ENCODE assay signal across 13 cellular contexts in the genomic region with DNA sequence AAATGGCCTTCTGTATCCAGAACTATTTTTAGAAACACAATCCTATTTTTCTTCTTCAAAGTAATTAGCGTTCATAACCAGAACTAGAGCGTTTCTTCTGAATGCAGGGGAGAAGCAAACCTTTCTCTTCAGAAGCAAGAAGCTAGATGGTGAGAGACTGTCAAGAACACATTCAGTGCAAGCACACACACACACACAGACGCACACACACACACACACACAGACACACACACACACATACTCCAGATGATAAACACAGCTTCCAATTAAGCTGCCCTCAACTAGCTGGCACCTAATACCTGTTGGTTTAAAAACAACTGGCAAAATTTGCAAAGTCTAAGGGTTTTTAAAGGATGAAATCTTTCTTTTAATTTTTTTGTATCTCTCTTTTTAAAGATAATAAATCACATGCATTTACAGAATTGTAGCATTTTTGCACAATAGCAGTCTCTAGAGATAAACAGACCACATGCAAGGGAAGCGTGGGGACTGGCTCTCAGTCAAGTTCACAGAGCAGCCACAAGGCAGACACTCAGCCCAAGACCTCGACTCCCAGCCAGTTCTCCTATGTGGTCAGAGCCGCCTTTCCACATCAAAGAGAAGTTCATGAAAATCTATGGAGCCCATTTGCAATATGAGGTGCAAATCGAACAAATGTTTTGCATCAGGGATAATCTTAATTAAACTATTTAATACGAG.
DNase-seq lines count a peak whose midpoint lies in the region; ATAC-seq and TF ChIP-seq lines count a peak whose summit lies in the region.
"Had no signal": no experiment of that assay in that cellular context is flagged by ENCODE, and none has a peak within 500 bp of the region (broad histone marks: within the 10 kb centered on the region; RNA-seq: fewer than 3 reads in every experiment).

No MANE protein-coding gene starts in this region.

- 60 to 66% methylated on average over 8 of the region's 8 CpGs for WGBS in lung, 2 donors
- 54 to 72% methylated on average over 8 of the region's 8 CpGs for WGBS in thyroid gland, 2 donors

- ATAC-seq in lung (ENCODE audit: insufficient read depth, low FRiP score) (no peak), HG03135 (IDR thresholded peaks at IDR 0.05; ENCODE audit: unreplicated experiment) (no peak)

- no peak overlapping the region for H3K4me3 ChIP-seq in lung
- H3K4me3 ChIP-seq in thyroid gland (replicated peaks in 1 of 3), result no peak overlapping the region

- TF ChIP-seq CTCF in lung (IDR thresholded peaks at IDR 0.05; ENCODE audit: control extremely low read depth, extremely low read depth) (no peak), thyroid gland (IDR thresholded peaks at IDR 0.05) (no peak)

- intact Hi-C loops in thyroid gland (cut with DNase I), result no loop called here

- DNase-seq in NCI-H2227 treated with DMSO at 0.1 percent for 48 hours (lab: John Stamatoyannopoulos, UW) (peak; percentile 11), NCI-H2227 (lab: John Stamatoyannopoulos, UW; ENCODE audit: unreplicated experiment) (no peak), cerebellum (ENCODE audit: low spot score) (peak; percentile 28), lung (ENCODE audit: low spot score) (peak; percentile 40), thyroid gland (peak; percentile 21 to 49), NCI-H2081 (lab: John Stamatoyannopoulos, UW) (no peak), middle frontal gyrus (ENCODE audit: extremely low spot score, low spot score) (no peak)
- DNase-seq: 8988T; activated naive CD4-positive, alpha-beta T cell treated with anti-CD3 and anti-CD28 coated beads, Interleukin-2, amount 50 U/mL, for 16 hours; effector CD4-positive, alpha-beta T cell; Karpas-422; trophoblast cell had no signal

- no peak for TF ChIP-seq POLR2A in thyroid gland (IDR thresholded peaks at IDR 0.05)

- H3K36me3 ChIP-seq in lung (ENCODE audit: control insufficient read depth in 2 of 2, insufficient read depth in 2 of 2, low read length in 2 of 2), result no peaks in the 10 kb centered on the region
- no peaks in the 10 kb centered on the region for H3K36me3 ChIP-seq in thyroid gland

- H3K27me3 ChIP-seq in lung (ENCODE audit: control insufficient read depth, insufficient read depth) (no peaks in the 10 kb centered on the region), thyroid gland (no peaks in the 10 kb centered on the region)

- peaks cover 2 to 3% of the 10 kb centered on the region in 2 donors for H3K4me1 ChIP-seq in lung (ENCODE audit: control insufficient read depth in 2 of 2, insufficient read depth in 2 of 2, low read length in 2 of 2)
- peaks cover 7 to 48% of the 10 kb centered on the region in 2 donors for H3K4me1 ChIP-seq in thyroid gland

- H3K27ac ChIP-seq in lung (ENCODE audit: low read depth in 1 of 2, low read length in 1 of 2) (no peak overlapping the region), thyroid gland (peak overlapping the region in 2 of 3 donors; percentile 7 to 50)

- no peaks in the 10 kb centered on the region for H3K9me3 ChIP-seq in lung (ENCODE audit: control insufficient read depth in 2 of 2, insufficient read depth in 1 of 2, low read length in 1 of 2)
- no peaks in the 10 kb centered on the region for H3K9me3 ChIP-seq in thyroid gland

Comparison
In these comparisons a context has a peak if more than half of its experiments do, and no peak if none do; other contexts are left out.
1. DNase-seq: peak in NCI-H2227 treated with DMSO at 0.1 percent for 48 hours (single experiment), cerebellum (single experiment), lung (single experiment) and thyroid gland (2 of 2); none in NCI-H2227 (single experiment), NCI-H2081 (0 of 2) and middle frontal gyrus (single experiment).
2. H3K27ac ChIP-seq: peak in thyroid gland (2 of 3); none in lung (0 of 2).